ENCODE assay signal across 1 cellular context in the genomic region with DNA sequence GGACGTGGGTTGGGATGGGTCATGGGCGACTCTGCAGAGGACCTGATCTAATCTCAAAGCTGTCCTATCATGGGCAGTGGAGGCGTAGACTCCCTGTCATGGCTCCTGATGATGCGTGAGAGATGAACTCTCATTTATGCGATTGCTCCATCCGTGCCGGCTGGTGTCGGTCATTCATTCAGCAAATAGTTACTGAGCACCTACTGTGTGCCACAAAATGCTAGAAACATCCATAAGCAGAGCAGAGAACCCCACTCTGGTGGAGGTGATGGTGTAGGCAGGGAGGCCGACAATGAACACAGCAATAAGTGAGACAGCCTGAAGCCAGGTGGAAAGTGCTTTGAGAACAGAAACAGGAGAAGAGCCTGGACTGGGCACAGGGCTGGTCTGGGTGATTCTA.
TF ChIP-seq lines count a peak whose summit lies in the region.

No MANE protein-coding gene starts in this region.

TF ChIP-seq in HCT116, 20 proteins besides CTCF, POLR2A, EP300 and RAD21:
- TF ChIP-seq YY1 (IDR thresholded peaks at IDR 0.05; ENCODE audit: extremely low read depth, insufficient replicate concordance, low read depth, low read length): no peak
